In genomic region chr15:67520976-67521769, GRCh38 we compare ENCODE assay signal across 1 cellular context.
A peak's percentile ranks its signal among the peaks of the same experiment; 100 is the strongest.
TF ChIP-seq lines count a peak whose summit lies in the region.

C15orf61 (plus strand) TSS chr15:67521131; CDS start chr15:67521249, 118 bp downstream.

TF ChIP-seq in HepG2, 621 proteins besides CTCF, POLR2A, EP300 and RAD21 (continued from another document and continues in another):
- TF ChIP-seq GATAD2A (CRISPR knock-in tag; IDR thresholded peaks at IDR 0.05) (peak; percentile 36; the same call in 1 of the 2 replicates), TIGD3 (CRISPR knock-in tag; IDR thresholded peaks at IDR 0.05; ENCODE audit: borderline replicate concordance) (no peak), SRSF1 (optimal IDR thresholded peaks at IDR 0.05; ENCODE audit: low read depth, low read length) (peak; percentile 60), ZFX (CRISPR knock-in tag; IDR thresholded peaks at IDR 0.05; ENCODE audit: low read depth) (peak; percentile 99), SP140L (CRISPR knock-in tag; IDR thresholded peaks at IDR 0.05; ENCODE audit: borderline replicate concordance) (no peak), TRIM22 (IDR thresholded peaks at IDR 0.05) (no peak), ZNF335 (CRISPR knock-in tag; IDR thresholded peaks at IDR 0.05) (peak; percentile 64; the same call in 1 of the 2 replicates), ZNF563 (CRISPR knock-in tag; IDR thresholded peaks at IDR 0.05) (peak; percentile 96), FIP1L1 (IDR thresholded peaks at IDR 0.05; ENCODE audit: borderline replicate concordance, insufficient read depth, low read depth, low read length) (no peak), JUNB (CRISPR knock-in tag; IDR thresholded peaks at IDR 0.05; ENCODE audit: borderline replicate concordance) (0 out of 2 replicates have a peak, but pooled peaks have one; percentile 61), ATF7-NPFF (CRISPR knock-in tag; IDR thresholded peaks at IDR 0.05; ENCODE audit: low read depth) (peak; percentile 93), ZNF747 (CRISPR knock-in tag; IDR thresholded peaks at IDR 0.05; ENCODE audit: borderline replicate concordance) (no peak), NBN (conservative IDR thresholded peaks at IDR 0.05) (no peak), TCF7L2 (IDR thresholded peaks at IDR 0.05; ENCODE audit: low read depth, low read length) (no peak), TCF7 (IDR thresholded peaks at IDR 0.05; ENCODE audit: low read depth) (no peak), TAF1 (CRISPR knock-in tag; IDR thresholded peaks at IDR 0.05) (peak; percentile 77), ZNF512B (CRISPR knock-in tag; IDR thresholded peaks at IDR 0.05; ENCODE audit: borderline replicate concordance) (peak; percentile 90; the same call in 1 of the 2 replicates), SUZ12 (IDR thresholded peaks at IDR 0.05; ENCODE audit: low read depth, low read length) (no peak), HNF1A (IDR thresholded peaks at IDR 0.05; ENCODE audit: low read depth) (no peak), HNF1A (CRISPR knock-in tag; IDR thresholded peaks at IDR 0.05; ENCODE audit: borderline replicate concordance) (no peak; the same call in 1 of the 2 replicates), ZNF124 (CRISPR knock-in tag; IDR thresholded peaks at IDR 0.05) (no peak), SRSF9 (IDR thresholded peaks at IDR 0.05; ENCODE audit: borderline replicate concordance, insufficient read depth, low read depth, low read length, poor library complexity, severe bottlenecking) (no peak), IKZF5 (CRISPR knock-in tag; IDR thresholded peaks at IDR 0.05) (peak; percentile 57), ZBTB14 (CRISPR knock-in tag; IDR thresholded peaks at IDR 0.05) (peak; percentile 93), MATR3 (CRISPR knock-in tag; IDR thresholded peaks at IDR 0.05) (no peak), E2F5 (CRISPR knock-in tag; conservative IDR thresholded peaks at IDR 0.05) (peak; percentile 48; the same call in 1 of the 2 replicates), CREB3 (CRISPR knock-in tag; IDR thresholded peaks at IDR 0.05) (0 out of 2 replicates have a peak, but pooled peaks have one; percentile 78), KLF13 (CRISPR knock-in tag; IDR thresholded peaks at IDR 0.05) (peak; percentile 93), DNMT3B (CRISPR knock-in tag; conservative IDR thresholded peaks at IDR 0.05) (no peak; the same call in 1 of the 2 replicates), ZNF296 (CRISPR knock-in tag; conservative IDR thresholded peaks at IDR 0.05) (peak; percentile 91; the same call in 1 of the 2 replicates), ZNF512 (CRISPR knock-in tag; IDR thresholded peaks at IDR 0.05) (0 out of 2 replicates have a peak, but pooled peaks have one; percentile 66), DRAP1 (CRISPR knock-in tag; IDR thresholded peaks at IDR 0.05) (peak; percentile 25; the same call in 1 of the 2 replicates), ZNF780A (CRISPR knock-in tag; IDR thresholded peaks at IDR 0.05) (peak; percentile 94), ZNF24 (IDR thresholded peaks at IDR 0.05) (no peak), ZNF605 (CRISPR knock-in tag; IDR thresholded peaks at IDR 0.05) (peak; percentile 86), MYNN (CRISPR knock-in tag; IDR thresholded peaks at IDR 0.05; ENCODE audit: low read depth) (peak; percentile 82; the same call in 1 of the 2 replicates), HNRNPK (IDR thresholded peaks at IDR 0.05; ENCODE audit: low read depth, low read length, poor library complexity, severe bottlenecking) (no peak), MED1 (CRISPR knock-in tag; IDR thresholded peaks at IDR 0.05) (peak; percentile 73), JDP2 (CRISPR knock-in tag; IDR thresholded peaks at IDR 0.05; ENCODE audit: borderline replicate concordance) (peak; percentile 48; the same call in 1 of the 2 replicates), SAP130 (CRISPR knock-in tag; IDR thresholded peaks at IDR 0.05; ENCODE audit: low read depth) (peak; percentile 88), HMG20B (CRISPR knock-in tag; conservative IDR thresholded peaks at IDR 0.05) (peak; percentile 58; the same call in 1 of the 2 replicates), FOXK1 (CRISPR knock-in tag; IDR thresholded peaks at IDR 0.05; ENCODE audit: borderline replicate concordance, low read depth) (peak; percentile 62; the same call in 1 of the 2 replicates), SSRP1 (CRISPR knock-in tag; IDR thresholded peaks at IDR 0.05) (no peak), SYNCRIP (IDR thresholded peaks at IDR 0.05; ENCODE audit: insufficient read depth, low read depth, low read length) (no peak), GLMP (CRISPR knock-in tag; IDR thresholded peaks at IDR 0.05; ENCODE audit: borderline replicate concordance) (no peak; the same call in 1 of the 2 replicates)
